In genomic region chr19:8101910-8102309, GRCh38 we compare ENCODE assay signal across 17 cellular contexts. TPM values are rescaled to one million over a fixed set of nuclear protein-coding genes. Genes with fewer than 3 reads are reported as not detected.
"Had no signal": no experiment of that assay in that cellular context is flagged by ENCODE, and none has a peak within 500 bp of the region (broad histone marks: within the 10 kb centered on the region; RNA-seq: fewer than 3 reads in every experiment).

No MANE protein-coding gene starts in this region.

RNA-seq across cellular contexts. Expression of gene FBN3, which starts 47.5 kb away (rescaled TPM):
- total RNA-seq: activated naive CD4-positive, alpha-beta T cell treated with anti-CD3 and anti-CD28 coated beads for 36 hours; activated naive CD8-positive, alpha-beta T cell treated with anti-CD3 and anti-CD28 coated beads for 36 hours; activated T-cell treated with anti-CD3 and anti-CD28 coated beads, Interleukin-2, amount 50 U/mL, for 72 hours; activated T-helper 1 cell treated with anti-CD3 and anti-CD28 coated beads, Interleukin-12 subunit alpha, Interleukin-12 subunit beta, Interleukin-2, Interleukin-4 antibody, amounts not matched to agents 30 ng/mL and 10 ng/mL and 1 ng/mL, durations not matched to agents 14 hours and 24 hours and 36 hours; activated T-helper 2 cell treated with anti-CD3 and anti-CD28 coated beads, Interferon-gamma antibody, Interleukin-2, Interleukin-4, amounts not matched to agents 10 μg/mL and 5 μg/mL and 100 μg/mL, durations not matched to agents 14 hours and 24 hours and 36 hours; aorta; ascending aorta; bronchial epithelial cell; cardiac septum had no signal
- polyA plus RNA-seq: aorta had no signal

RNA-seq across cellular contexts. Expression of gene CCL25, which starts 49.4 kb away (rescaled TPM):
- total RNA-seq: activated naive CD4-positive, alpha-beta T cell treated with anti-CD3 and anti-CD28 coated beads for 36 hours; activated T-cell treated with anti-CD3 and anti-CD28 coated beads, Interleukin-2, amount 50 U/mL, for 4 hours; activated T-helper 1 cell treated with anti-CD3 and anti-CD28 coated beads, Interleukin-12 subunit alpha, Interleukin-12 subunit beta, Interleukin-2, Interleukin-4 antibody, amounts not matched to agents 30 ng/mL and 10 ng/mL and 1 ng/mL, durations not matched to agents 14 hours and 24 hours and 36 hours; activated T-helper 2 cell treated with anti-CD3 and anti-CD28 coated beads, Interferon-gamma antibody, Interleukin-2, Interleukin-4, amounts not matched to agents 10 μg/mL and 5 μg/mL and 100 μg/mL, durations not matched to agents 14 hours and 24 hours and 36 hours; aorta; ascending aorta; astrocyte; body of pancreas; breast epithelium; bronchial epithelial cell; cardiac muscle cell; cardiac septum; cerebellum; chondrocyte had no signal
- polyA plus RNA-seq: adrenal gland, cardiac muscle cell had no signal
